8 cellular contexts compared by ENCODE assay signal in the genomic region with DNA sequence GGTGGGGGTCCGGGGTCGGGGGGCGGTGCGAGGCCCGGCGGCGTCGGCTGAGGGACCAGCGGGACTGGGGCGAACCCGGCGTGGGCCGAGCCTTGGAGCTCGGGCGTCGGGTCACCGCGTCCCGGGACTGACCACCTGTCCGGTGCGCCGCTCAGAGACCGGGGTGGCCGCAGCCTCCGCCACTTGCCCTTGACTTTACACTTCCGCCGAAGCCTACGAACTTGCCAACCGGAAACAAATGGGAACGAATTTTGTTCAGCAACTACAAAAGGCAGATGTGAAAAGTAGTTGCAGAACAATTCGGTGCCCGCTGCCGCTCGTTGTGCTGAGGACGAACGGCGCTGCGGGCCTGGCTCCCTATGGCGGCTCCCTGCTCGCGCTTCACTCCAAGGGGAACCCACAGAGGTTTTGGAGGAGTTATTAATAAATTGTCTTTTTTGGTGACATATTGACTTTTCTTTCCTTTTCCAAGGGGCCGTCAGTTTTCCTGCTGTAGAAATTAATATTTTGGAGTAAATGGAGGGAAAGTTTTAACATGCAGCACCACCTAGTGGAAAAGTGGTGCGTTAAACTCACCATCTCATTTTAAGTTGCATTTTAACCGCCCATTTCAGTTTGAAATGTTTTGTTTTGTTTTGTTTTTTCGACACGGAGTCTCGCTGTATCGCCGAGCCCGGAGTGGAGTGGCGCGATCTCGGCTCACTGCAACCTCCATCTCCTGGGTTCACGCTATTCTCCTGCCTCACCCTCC. TPM values are rescaled to one million over a fixed set of nuclear protein-coding genes. Genes with fewer than 3 reads are reported as not detected.
DNase-seq lines count a peak whose midpoint lies in the region; ATAC-seq and TF ChIP-seq lines count a peak whose summit lies in the region.

No MANE protein-coding gene starts in this region.

- H3K27ac Mint-ChIP-seq in CD4-positive, alpha-beta memory T cell, result peak overlapping the region; percentile 97 to 99 (median 99)

- H3K4me3 ChIP-seq in CD4-positive, alpha-beta memory T cell (ENCODE audit: low read length in 2 of 2), result peak overlapping the region; percentile 59 to 84
- peak overlapping the region; percentile 66 for H3K4me3 ChIP-seq in epithelial cell of esophagus (ENCODE audit: low read length)
- peak overlapping the region; percentile 80 to 91 for H3K4me3 ChIP-seq in mucosa of rectum (ENCODE audit: low read length in 2 of 2)

- H3K36me3 ChIP-seq in CD4-positive, alpha-beta memory T cell (ENCODE audit: insufficient read depth, low read length), result peaks cover 5% of the 10 kb centered on the region
- peaks cover 0 to 4% of the 10 kb centered on the region in 2 donors for H3K36me3 ChIP-seq in mucosa of rectum (ENCODE audit: control insufficient read depth in 2 of 2, insufficient read depth in 2 of 2, low read length in 2 of 2)

- H3K9ac ChIP-seq in mucosa of rectum (ENCODE audit: low read depth in 1 of 2, low read length in 2 of 2), result peak overlapping the region; percentile 89

- peak overlapping the region; percentile 85 for H3K27ac ChIP-seq in CD4-positive, alpha-beta memory T cell (ENCODE audit: low read depth, low read length)
- H3K27ac ChIP-seq in mucosa of rectum (ENCODE audit: low read depth in 2 of 2, low read length in 2 of 2), result peak overlapping the region; percentile 97 to 99

- DNase-seq in CD4-positive, alpha-beta memory T cell, result peak; percentile 68 to 77 (median 75)
- DNase-seq in NOMO-1 treated with dmso at 0.1 percent for 144 hours (lab: John Stamatoyannopoulos, UW; ENCODE audit: unreplicated experiment), result peak; percentile 64
- peak; percentile 55 for DNase-seq in activated CD8-positive, alpha-beta memory T cell treated with anti-CD3 and anti-CD28 coated beads, Interleukin-2, amount 50 U/mL, for 4 hours
- DNase-seq in epithelial cell of esophagus (ENCODE audit: low read depth), result peak; percentile 64
- peak; percentile 30 for DNase-seq in stimulated activated CD8-positive, alpha-beta memory T cell treated with anti-CD3 and anti-CD28 coated beads, Interleukin-7, amount 100 ng/mL, for 24 hours (ENCODE audit: low read depth)

- peaks cover 4 to 9% (median 6%) of the 10 kb centered on the region in 4 donors for H3K4me1 Mint-ChIP-seq in CD4-positive, alpha-beta memory T cell

- TF ChIP-seq CTCF in epithelial cell of esophagus (IDR thresholded peaks at IDR 0.05; ENCODE audit: insufficient read depth, low read depth, low read length, missing control alignments), result peak; percentile 61

- no peaks in the 10 kb centered on the region for H3K4me1 ChIP-seq in CD4-positive, alpha-beta memory T cell (ENCODE audit: insufficient read depth, low read length)
- peaks cover 3% of the 10 kb centered on the region in 2 donors for H3K4me1 ChIP-seq in mucosa of rectum (ENCODE audit: control insufficient read depth in 2 of 2, insufficient read depth in 2 of 2, low read length in 2 of 2)

- no peaks in the 10 kb centered on the region for H3K9me3 Mint-ChIP-seq in CD4-positive, alpha-beta memory T cell

- H3K27me3 Mint-ChIP-seq in CD4-positive, alpha-beta memory T cell, result no peaks in the 10 kb centered on the region

- POLR2A ChIA-PET in CD4-positive, alpha-beta memory T cell (lab: Charles Lee; ENCODE audit: partially characterized antibody), result interaction anchor here (0.9 to 4.4 kb wide), 25 partner anchors 8 to 900 kb away, joined by 3 to 73 read pairs (median 5); partner anchors contain the start of genes C5orf24, CAMLG, CDKN2AIPNL and DDX46

- ATAC-seq in GM19372 (IDR thresholded peaks at IDR 0.05; ENCODE audit: low read depth, unreplicated experiment) (peak; percentile 34), HG03558 (IDR thresholded peaks at IDR 0.05; ENCODE audit: extremely low read depth, unreplicated experiment) (peak; percentile 17)

- H3K27me3 ChIP-seq in CD4-positive, alpha-beta memory T cell (ENCODE audit: insufficient read depth, low read length), result no peaks in the 10 kb centered on the region
- no peaks in the 10 kb centered on the region for H3K27me3 ChIP-seq in mucosa of rectum (ENCODE audit: control insufficient read depth in 2 of 2, insufficient read depth in 2 of 2, low read length in 2 of 2)

- H3K36me3 Mint-ChIP-seq in CD4-positive, alpha-beta memory T cell, result peaks cover 0 to 17% of the 10 kb centered on the region in 2 donors

- intact Hi-C loops in CD4-positive, alpha-beta memory T cell (cut with micrococcal nuclease), result loop anchor here (1.0 to 10.0 kb wide), 10 partner anchors 31 to 901 kb away; partner anchors contain the start of genes C5orf24, CAMLG, DDX46 and PPP2CA

- H3K9me3 ChIP-seq in CD4-positive, alpha-beta memory T cell (ENCODE audit: control insufficient read depth in 1 of 2, low read length in 2 of 2), result no peaks in the 10 kb centered on the region
- H3K9me3 ChIP-seq in mucosa of rectum (ENCODE audit: control insufficient read depth in 2 of 2, low read length in 2 of 2), result no peaks in the 10 kb centered on the region

- CTCF ChIA-PET in CD4-positive, alpha-beta memory T cell (lab: Charles Lee; ENCODE audit: partially characterized antibody), result interaction anchor here (0.7 to 3.8 kb wide), 18 partner anchors 10 to 924 kb away, joined by 3 to 48 read pairs (median 6); partner anchors contain the start of genes C5orf24, CAMLG and TXNDC15

- peak overlapping the region; percentile 94 to 100 (median 97) for H3K4me3 Mint-ChIP-seq in CD4-positive, alpha-beta memory T cell

RNA-seq across cellular contexts. Expression of gene PCBD2, which starts 0.5 kb away (rescaled TPM):
- 10 to 100 TPM; 13.1 to 15.6 TPM for total RNA-seq in CD4-positive, alpha-beta memory T cell
- polyA plus RNA-seq in CD4-positive, alpha-beta memory T cell, result 10 to 100 TPM; 11.5 to 11.6 TPM

RNA-seq across cellular contexts. Expression of gene TXNDC15, which starts 31.2 kb away (rescaled TPM):
- 10 to 100 TPM; 42.8 to 52.0 TPM for total RNA-seq in CD4-positive, alpha-beta memory T cell
- 10 to 100 TPM; 14.4 to 23.0 TPM for polyA plus RNA-seq in CD4-positive, alpha-beta memory T cell

RNA-seq across cellular contexts. Expression of gene C5orf24, which starts 59.7 kb away (rescaled TPM):
- total RNA-seq in CD4-positive, alpha-beta memory T cell, result 10 to 100 TPM; 33.4 to 33.9 TPM
- polyA plus RNA-seq in CD4-positive, alpha-beta memory T cell, result 1 to 10 TPM; 9.2 TPM

Comparison
In these comparisons a context has a peak if more than half of its experiments do, and no peak if none do; other contexts are left out.
1. Peak in every context shown above with its lines: DNase-seq, ATAC-seq, H3K4me3 ChIP-seq and H3K27ac ChIP-seq.